ENCODE assay signal across 16 cellular contexts in the genomic region with DNA sequence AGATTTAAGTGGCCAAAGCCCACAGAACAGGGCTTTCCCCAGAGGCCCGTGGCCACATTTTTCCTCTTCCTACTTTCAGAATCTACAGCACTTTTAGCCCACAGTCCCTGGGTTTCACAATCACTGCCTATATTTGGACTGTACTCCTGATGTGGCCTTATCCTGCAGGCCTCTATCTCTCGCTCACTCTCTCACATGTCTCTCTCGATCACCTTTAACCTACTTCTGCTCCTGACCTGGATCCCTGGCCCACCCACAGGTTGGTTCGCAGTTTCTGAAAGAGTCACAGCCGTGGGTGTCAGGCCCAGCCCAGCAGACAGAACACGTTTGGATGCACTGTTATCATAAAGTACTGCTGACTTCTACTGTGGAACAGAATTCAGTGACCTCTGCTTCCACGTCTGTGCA. TPM values are rescaled to one million over a fixed set of nuclear protein-coding genes. Genes with fewer than 3 reads are reported as not detected.
DNase-seq lines count a peak whose midpoint lies in the region; ATAC-seq and TF ChIP-seq lines count a peak whose summit lies in the region.
"Had no signal": no experiment of that assay in that cellular context is flagged by ENCODE, and none has a peak within 500 bp of the region (broad histone marks: within the 10 kb centered on the region; RNA-seq: fewer than 3 reads in every experiment).

No MANE protein-coding gene starts in this region.

- H3K27me3 ChIP-seq in cardiac muscle cell, result no peaks in the 10 kb centered on the region
- no peaks in the 10 kb centered on the region for H3K27me3 ChIP-seq in prostate gland (replicated peaks; ENCODE audit: insufficient read depth)
- H3K27me3 ChIP-seq: tibial nerve had no signal

- no peaks in the 10 kb centered on the region for H3K4me1 Mint-ChIP-seq in immature natural killer cell

- no peaks in the 10 kb centered on the region for H3K36me3 Mint-ChIP-seq in immature natural killer cell

- H3K4me3 ChIP-seq in NB4 (ENCODE audit: low read depth, low read length) (no peak overlapping the region), cardiac muscle cell (no peak overlapping the region), prostate gland (no peak overlapping the region)
- H3K4me3 ChIP-seq: GM23338, tibial nerve had no signal

- H3K4me1 ChIP-seq in cardiac muscle cell (ENCODE audit: low read depth) (peaks cover 18% of the 10 kb centered on the region), prostate gland (replicated peaks) (no peaks in the 10 kb centered on the region)

- ATAC-seq in HG03469 (IDR thresholded peaks at IDR 0.05; ENCODE audit: unreplicated experiment), result no peak
- no peak for ATAC-seq in stimulated activated naive CD8-positive, alpha-beta T cell treated with anti-CD3 and anti-CD28 coated beads, Interleukin-15, Interleukin-2, amounts not matched to agents 100 U/mL and 50 U/mL, for 24 hours
- ATAC-seq: GM23338, left colon had no signal

- H3K36me3 ChIP-seq in cardiac muscle cell (no peaks in the 10 kb centered on the region), prostate gland (no peaks in the 10 kb centered on the region)
- H3K36me3 ChIP-seq: tibial nerve had no signal

- H3K27ac Mint-ChIP-seq in immature natural killer cell, result no peak overlapping the region
- H3K27ac Mint-ChIP-seq: GM23338 had no signal

- DNase-seq in EH (ENCODE audit: low read depth) (peak; percentile 15), NB4 (ENCODE audit: low read depth) (peak; percentile 85), cardiac muscle cell (ENCODE audit: low read depth in 1 of 2, low spot score in 1 of 2) (peak in 1 of 2 donors; percentile 44), prostate gland (ENCODE audit: low spot score) (no peak), NCI-H2081 (lab: John Stamatoyannopoulos, UW) (no peak), immature natural killer cell (no peak)
- DNase-seq in stimulated activated naive CD8-positive, alpha-beta T cell treated with anti-CD3 and anti-CD28 coated beads, Interleukin-15, Interleukin-2, amounts not matched to agents 100 U/mL and 50 U/mL, for 24 hours, result no peak
- DNase-seq: activated T-cell treated with anti-CD3 and anti-CD28 coated beads, Interleukin-2, amount 50 U/mL, for 1 hour; DMS 273 treated with DMSO at 0.1 percent for 48 hours; effector CD4-positive, alpha-beta T cell; left colon had no signal

- H3K9me3 ChIP-seq in cardiac muscle cell (ENCODE audit: low read depth), result no peaks in the 10 kb centered on the region
- no peaks in the 10 kb centered on the region for H3K9me3 ChIP-seq in prostate gland
- H3K9me3 ChIP-seq: tibial nerve had no signal

- intact Hi-C loops in prostate gland (cut with DNase I), result no loop called here

- H3K9me3 Mint-ChIP-seq in immature natural killer cell, result no peaks in the 10 kb centered on the region
- H3K9me3 Mint-ChIP-seq: GM23338, neural crest cell had no signal

- H3K4me3 Mint-ChIP-seq in immature natural killer cell, result no peak overlapping the region
- H3K4me3 Mint-ChIP-seq: GM23338, neural crest cell had no signal

- TF ChIP-seq POLR2A in NB4 (IDR thresholded peaks at IDR 0.05; ENCODE audit: extremely low read depth, insufficient read length), result no peak
- TF ChIP-seq POLR2A in prostate gland (IDR thresholded peaks at IDR 0.05), result no peak

- peaks cover 0 to 1% (median 0%) of the 10 kb centered on the region in 3 donors for H3K27me3 Mint-ChIP-seq in immature natural killer cell (ENCODE audit: low read depth in 3 of 3)

- no peak for TF ChIP-seq CTCF in NB4 (IDR thresholded peaks at IDR 0.05; ENCODE audit: low read depth, low read length)
- TF ChIP-seq CTCF in cardiac muscle cell (IDR thresholded peaks at IDR 0.05; ENCODE audit: low read depth, low read length), result no peak
- TF ChIP-seq CTCF in prostate gland (IDR thresholded peaks at IDR 0.05), result no peak

- 68% methylated on average over 7 of the region's 7 CpGs for WGBS in prostate gland

- H3K27ac ChIP-seq in cardiac muscle cell, result peak overlapping the region; percentile 32
- H3K27ac ChIP-seq in prostate gland, result peak overlapping the region; percentile 1 to 11
- H3K27ac ChIP-seq: HL-60 had no signal

RNA-seq across cellular contexts. Expression of a gene that starts 55.5 kb away (rescaled TPM):
- 23.0 and 34.3 TPM in 2 replicates for total RNA-seq in cardiac muscle cell
- 18.4 and 23.2 TPM in 2 replicates for polyA plus RNA-seq in cardiac muscle cell
- total RNA-seq in prostate gland, result 10 to 100 TPM; 18.6 to 37.4 TPM
- under 1 TPM in 2 of 3 donors, not detected in 1; 0.04 to 0.29 TPM for polyA plus RNA-seq in immature natural killer cell

Comparison
In these comparisons a context has a peak if more than half of its experiments do, and no peak if none do; other contexts are left out.
1. DNase-seq: peak in EH (single experiment) and NB4 (single experiment); none in prostate gland (single experiment), NCI-H2081 (0 of 2), immature natural killer cell (0 of 3) and stimulated activated naive CD8-positive, alpha-beta T cell treated with anti-CD3 and anti-CD28 coated beads, Interleukin-15, Interleukin-2, amounts not matched to agents 100 U/mL and 50 U/mL, for 24 hours (single experiment).